In the genomic region with DNA sequence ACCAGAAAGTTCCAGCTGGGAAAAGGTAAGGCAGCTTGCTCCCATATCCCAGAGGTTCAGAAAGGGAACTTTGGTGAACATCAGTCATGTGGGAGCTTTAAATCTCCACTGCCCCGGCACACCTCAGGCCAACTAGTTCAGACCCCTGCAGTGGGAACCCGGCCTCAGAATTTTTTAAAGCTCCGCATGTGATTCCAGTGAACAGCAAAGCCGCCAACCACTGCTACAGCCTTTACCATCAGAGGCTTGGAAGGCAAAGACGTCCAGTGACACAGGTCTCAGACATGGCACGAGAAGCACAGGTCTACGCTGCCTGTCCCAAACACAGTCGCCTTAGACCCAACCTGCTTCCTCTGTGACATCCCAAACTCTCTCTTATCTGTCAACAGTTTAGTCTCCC, we compare ENCODE assay signal across 5 cellular contexts.
"Had no signal": no experiment of that assay in that cellular context is flagged by ENCODE, and none has a peak within 500 bp of the region (broad histone marks: within the 10 kb centered on the region; RNA-seq: fewer than 3 reads in every experiment).

No MANE protein-coding gene starts in this region.

- H3K9me3 ChIP-seq: HAP-1 had no signal

- H3K4me1 ChIP-seq: HAP-1 had no signal

- DNase-seq: HFFc6, KBM-7 had no signal

- H3K27ac ChIP-seq: HL-60 had no signal

- H3K4me3 ChIP-seq: GM23338, HAP-1 had no signal

- H2AFZ ChIP-seq: GM23338 had no signal

- H3K4me2 ChIP-seq: GM23338 had no signal
